Comparison of ENCODE assay signal across 18 cellular contexts in the genomic region with DNA sequence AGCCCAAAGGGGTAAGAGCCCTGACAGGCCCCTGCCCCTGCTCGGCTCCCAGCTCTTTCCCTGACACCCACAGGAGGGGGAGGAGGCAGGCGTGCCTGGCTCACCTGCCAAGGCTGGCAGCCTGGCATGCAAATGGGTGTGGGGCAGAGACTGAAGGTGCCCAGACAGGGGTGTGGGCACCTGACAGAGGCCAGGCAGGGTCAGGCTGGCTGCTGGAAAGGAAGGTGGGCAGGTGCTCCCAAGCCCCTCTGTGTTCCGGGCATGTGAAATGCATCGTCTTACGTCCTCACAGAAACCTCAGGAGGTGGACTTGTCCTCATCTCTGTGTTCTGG.
"Had no signal": no experiment of that assay in that cellular context is flagged by ENCODE, and none has a peak within 500 bp of the region (broad histone marks: within the 10 kb centered on the region; RNA-seq: fewer than 3 reads in every experiment).

No MANE protein-coding gene starts in this region.

- DNase-seq: activated CD4-positive, alpha-beta T cell treated with anti-CD3 and anti-CD28 coated beads, Interleukin-2, amount 10 ng/mL, durations not matched to agents 24 days and 14 days; activated CD4-positive, CD25-positive, alpha-beta regulatory T cell; activated naive CD4-positive, alpha-beta T cell treated with Interleukin-2 at 50 U/mL for 16 hours; aorta; erythroblast; left ventricle myocardium inferior; naive thymus-derived CD4-positive, alpha-beta T cell; stimulated activated CD4-positive, alpha-beta T cell treated with anti-CD3 and anti-CD28 coated beads, Interleukin-4, amount 100 ng/mL, for 24 hours; stimulated activated naive CD4-positive, alpha-beta T cell; substantia nigra had no signal

- H3K27ac ChIP-seq: left ventricle myocardium inferior, neutrophil, right atrium auricular region, tibial nerve had no signal

- H3K27me3 ChIP-seq: right atrium auricular region had no signal

- H3K4me3 ChIP-seq: left ventricle myocardium inferior, right atrium auricular region, skin epidermis, tibial nerve had no signal

- H3K27ac Mint-ChIP-seq: activated CD4-positive, alpha-beta T cell treated with anti-CD3 and anti-CD28 coated beads, Interleukin-2, amount 10 ng/mL, durations not matched to agents 24 days and 14 days; activated T-helper 1 cell treated with anti-CD3 and anti-CD28 coated beads, Interleukin-12 subunit alpha, Interleukin-12 subunit beta, Interleukin-2, Interleukin-4 antibody, amounts not matched to agents 30 ng/mL and 10 ng/mL and 1 ng/mL, durations not matched to agents 14 hours and 24 hours and 36 hours; mesothelial cell of epicardium; naive thymus-derived CD4-positive, alpha-beta T cell; T-helper 2 cell treated with Interferon-gamma antibody and Interleukin-4, amounts not matched to agents 5 μg/mL and 100 μg/mL, for 36 hours had no signal

- H3K9me3 ChIP-seq: left ventricle myocardium inferior, neutrophil, right atrium auricular region, tibial nerve had no signal

- ATAC-seq: naive thymus-derived CD4-positive, alpha-beta T cell had no signal

- H3K9me3 Mint-ChIP-seq: activated CD4-positive, alpha-beta T cell treated with anti-CD3 and anti-CD28 coated beads, Interleukin-2, amount 10 ng/mL, durations not matched to agents 24 days and 14 days; activated T-helper 1 cell treated with anti-CD3 and anti-CD28 coated beads, Interleukin-12 subunit alpha, Interleukin-12 subunit beta, Interleukin-2, Interleukin-4 antibody, amounts not matched to agents 30 ng/mL and 10 ng/mL and 1 ng/mL, durations not matched to agents 14 hours and 24 hours and 36 hours; endodermal cell; mesothelial cell of epicardium; naive thymus-derived CD4-positive, alpha-beta T cell; T-helper 2 cell treated with Interferon-gamma antibody and Interleukin-4, amounts not matched to agents 5 μg/mL and 100 μg/mL, for 36 hours had no signal

- H3K36me3 ChIP-seq: left ventricle myocardium inferior, neutrophil, right atrium auricular region, tibial nerve had no signal

- H3K4me1 Mint-ChIP-seq: activated CD4-positive, alpha-beta T cell treated with anti-CD3 and anti-CD28 coated beads, Interleukin-2, amount 10 ng/mL, durations not matched to agents 24 days and 14 days; mesothelial cell of epicardium; naive thymus-derived CD4-positive, alpha-beta T cell had no signal

- H3K36me3 Mint-ChIP-seq: mesothelial cell of epicardium; naive thymus-derived CD4-positive, alpha-beta T cell had no signal

- H3K4me3 Mint-ChIP-seq: activated CD4-positive, alpha-beta T cell treated with anti-CD3 and anti-CD28 coated beads, Interleukin-2, amount 10 ng/mL, durations not matched to agents 24 days and 14 days; activated T-helper 1 cell treated with anti-CD3 and anti-CD28 coated beads, Interleukin-12 subunit alpha, Interleukin-12 subunit beta, Interleukin-2, Interleukin-4 antibody, amounts not matched to agents 30 ng/mL and 10 ng/mL and 1 ng/mL, durations not matched to agents 14 hours and 24 hours and 36 hours; endodermal cell; mesothelial cell of epicardium; naive thymus-derived CD4-positive, alpha-beta T cell; T-helper 2 cell treated with Interferon-gamma antibody and Interleukin-4, amounts not matched to agents 5 μg/mL and 100 μg/mL, for 36 hours had no signal
